ENCODE assay signal across 25 cellular contexts in genomic region chrX:153921070-153921469, GRCh38. TPM values are rescaled to one million over a fixed set of nuclear protein-coding genes. Genes with fewer than 3 reads are reported as not detected.
DNase-seq lines count a peak whose midpoint lies in the region; ATAC-seq and TF ChIP-seq lines count a peak whose summit lies in the region.
"Had no signal": no experiment of that assay in that cellular context is flagged by ENCODE, and none has a peak within 500 bp of the region (broad histone marks: within the 10 kb centered on the region; RNA-seq: fewer than 3 reads in every experiment).

No MANE protein-coding gene starts in this region.

- H3K27ac Mint-ChIP-seq in activated CD8-positive, alpha-beta T cell treated with anti-CD3 and anti-CD28 coated beads, Interleukin-2, amount 10 ng/mL, durations not matched to agents 7 days and 5 days: no peak overlapping the region
- H3K27ac Mint-ChIP-seq in activated CD8-positive, alpha-beta T cell treated with anti-CD3 and anti-CD28 coated beads for 36 hours: no peak overlapping the region
- peak overlapping the region; percentile 12 for H3K27ac Mint-ChIP-seq in stimulated activated effector memory CD8-positive, alpha-beta T cell treated with anti-CD3 and anti-CD28 coated beads, Interleukin-12 subunit alpha, Interleukin-12 subunit beta, amount 100 ng/mL, for 72 hours
- H3K27ac Mint-ChIP-seq in WTC11 (no peak overlapping the region), T-helper 17 cell (no peak overlapping the region)
- H3K27ac Mint-ChIP-seq: B cell; T-helper 2 cell treated with Interferon-gamma antibody and Interleukin-4, amounts not matched to agents 5 μg/mL and 100 μg/mL, for 36 hours had no signal

- CTCF ChIA-PET in activated CD8-positive, alpha-beta T cell treated with anti-CD3 and anti-CD28 coated beads, Interleukin-2, amount 10 ng/mL, durations not matched to agents 7 days and 5 days (lab: Charles Lee): interaction anchor here (10.6 kb wide), 1 partner anchor 28 kb away, joined by 228 read pairs; the partner anchor contains the start of gene RENBP
- CTCF ChIA-PET in activated CD8-positive, alpha-beta T cell treated with anti-CD3 and anti-CD28 coated beads for 36 hours (lab: Charles Lee): interaction anchor here (0.9 to 11.9 kb wide), 2 partner anchors 10 to 28 kb away, joined by 3 to 136 read pairs; partner anchors contain the start of gene RENBP
- CTCF ChIA-PET in WTC11 (lab: Charles Lee): interaction anchor here (1.6 kb wide), 1 partner anchor 34 kb away, joined by 4 read pairs; no protein-coding TSS in a partner anchor

- H3K9me3 Mint-ChIP-seq in activated CD8-positive, alpha-beta T cell treated with anti-CD3 and anti-CD28 coated beads, Interleukin-2, amount 10 ng/mL, durations not matched to agents 7 days and 5 days (ENCODE audit: insufficient read depth): no peaks in the 10 kb centered on the region
- H3K9me3 Mint-ChIP-seq in activated CD8-positive, alpha-beta T cell treated with anti-CD3 and anti-CD28 coated beads for 36 hours: no peaks in the 10 kb centered on the region
- H3K9me3 Mint-ChIP-seq in stimulated activated effector memory CD8-positive, alpha-beta T cell treated with anti-CD3 and anti-CD28 coated beads, Interleukin-12 subunit alpha, Interleukin-12 subunit beta, amount 100 ng/mL, for 72 hours: no peaks in the 10 kb centered on the region
- no peaks in the 10 kb centered on the region for H3K9me3 Mint-ChIP-seq in WTC11
- H3K9me3 Mint-ChIP-seq: natural killer cell; T-helper 2 cell treated with Interferon-gamma antibody and Interleukin-4, amounts not matched to agents 5 μg/mL and 100 μg/mL, for 36 hours had no signal

- H3K36me3 ChIP-seq in muscle layer of colon (ENCODE audit: insufficient read depth, low read length): no peaks in the 10 kb centered on the region
- H3K36me3 ChIP-seq: pancreas had no signal

- H3K27me3 ChIP-seq in muscle layer of colon (ENCODE audit: control insufficient read depth in 1 of 2, insufficient read depth in 2 of 2, low read length in 2 of 2): peaks cover 3 to 50% of the 10 kb centered on the region in 2 donors
- H3K27me3 ChIP-seq: pancreas had no signal

- POLR2A ChIA-PET in activated CD8-positive, alpha-beta T cell treated with anti-CD3 and anti-CD28 coated beads, Interleukin-2, amount 10 ng/mL, durations not matched to agents 7 days and 5 days (lab: Charles Lee): interaction anchor here (1.0 kb wide), 1 partner anchor 46 kb away, joined by 3 read pairs; no protein-coding TSS in a partner anchor
- POLR2A ChIA-PET in activated CD8-positive, alpha-beta T cell treated with anti-CD3 and anti-CD28 coated beads for 36 hours (lab: Charles Lee): interaction anchor here (0.9 kb wide), 1 partner anchor 13 kb away, joined by 3 read pairs; no protein-coding TSS in a partner anchor
- POLR2A ChIA-PET in WTC11 (lab: Charles Lee): no interaction called here

- no peak for TF ChIP-seq CTCF in activated CD8-positive, alpha-beta T cell treated with anti-CD3 and anti-CD28 coated beads for 36 hours (IDR thresholded peaks at IDR 0.05)
- no peak for TF ChIP-seq CTCF in WTC11 (IDR thresholded peaks at IDR 0.05)

- intact Hi-C loops in activated CD8-positive, alpha-beta T cell treated with anti-CD3 and anti-CD28 coated beads for 36 hours (cut with micrococcal nuclease): loop anchor here (10.0 kb wide), 1 partner anchor 156 kb away; the partner anchor contains the start of gene PLXNB3

- H3K27ac ChIP-seq in muscle layer of colon (ENCODE audit: low read depth, low read length): peak overlapping the region; percentile 35
- H3K27ac ChIP-seq: KMS-11, pancreas, VCaP had no signal

- H3K27me3 Mint-ChIP-seq in activated CD8-positive, alpha-beta T cell treated with anti-CD3 and anti-CD28 coated beads, Interleukin-2, amount 10 ng/mL, durations not matched to agents 7 days and 5 days (ENCODE audit: low read depth): no peaks in the 10 kb centered on the region
- H3K27me3 Mint-ChIP-seq in activated CD8-positive, alpha-beta T cell treated with anti-CD3 and anti-CD28 coated beads for 36 hours: no peaks in the 10 kb centered on the region
- H3K27me3 Mint-ChIP-seq in WTC11 (ENCODE audit: low read depth) (no peaks in the 10 kb centered on the region), T-helper 17 cell (no peaks in the 10 kb centered on the region)
- H3K27me3 Mint-ChIP-seq: B cell had no signal

- peaks cover 27% of the 10 kb centered on the region for H3K4me1 Mint-ChIP-seq in activated CD8-positive, alpha-beta T cell treated with anti-CD3 and anti-CD28 coated beads, Interleukin-2, amount 10 ng/mL, durations not matched to agents 7 days and 5 days (ENCODE audit: low read depth)
- peaks cover 15% of the 10 kb centered on the region for H3K4me1 Mint-ChIP-seq in activated CD8-positive, alpha-beta T cell treated with anti-CD3 and anti-CD28 coated beads for 36 hours (ENCODE audit: low read depth)
- peaks cover 43% of the 10 kb centered on the region for H3K4me1 Mint-ChIP-seq in stimulated activated effector memory CD8-positive, alpha-beta T cell treated with anti-CD3 and anti-CD28 coated beads, Interleukin-12 subunit alpha, Interleukin-12 subunit beta, amount 100 ng/mL, for 72 hours
- H3K4me1 Mint-ChIP-seq in WTC11 (peaks cover 23% of the 10 kb centered on the region), T-helper 17 cell (peaks cover 19% of the 10 kb centered on the region)

- peak overlapping the region; percentile 95 for H3K4me3 Mint-ChIP-seq in activated CD8-positive, alpha-beta T cell treated with anti-CD3 and anti-CD28 coated beads, Interleukin-2, amount 10 ng/mL, durations not matched to agents 7 days and 5 days
- H3K4me3 Mint-ChIP-seq in activated CD8-positive, alpha-beta T cell treated with anti-CD3 and anti-CD28 coated beads for 36 hours: no peak overlapping the region
- H3K4me3 Mint-ChIP-seq in stimulated activated effector memory CD8-positive, alpha-beta T cell treated with anti-CD3 and anti-CD28 coated beads, Interleukin-12 subunit alpha, Interleukin-12 subunit beta, amount 100 ng/mL, for 72 hours: no peak overlapping the region
- H3K4me3 Mint-ChIP-seq in WTC11 (no peak overlapping the region), T-helper 17 cell (no peak overlapping the region)
- H3K4me3 Mint-ChIP-seq: B cell, natural killer cell had no signal

- H3K36me3 Mint-ChIP-seq in activated CD8-positive, alpha-beta T cell treated with anti-CD3 and anti-CD28 coated beads, Interleukin-2, amount 10 ng/mL, durations not matched to agents 7 days and 5 days (ENCODE audit: low read depth): peaks cover 56% of the 10 kb centered on the region
- peaks cover 48% of the 10 kb centered on the region for H3K36me3 Mint-ChIP-seq in activated CD8-positive, alpha-beta T cell treated with anti-CD3 and anti-CD28 coated beads for 36 hours (ENCODE audit: low read depth)
- H3K36me3 Mint-ChIP-seq in stimulated activated effector memory CD8-positive, alpha-beta T cell treated with anti-CD3 and anti-CD28 coated beads, Interleukin-12 subunit alpha, Interleukin-12 subunit beta, amount 100 ng/mL, for 72 hours: peaks cover 45% of the 10 kb centered on the region
- H3K36me3 Mint-ChIP-seq in WTC11: peaks cover 17% of the 10 kb centered on the region
- no peaks in the 10 kb centered on the region for H3K36me3 Mint-ChIP-seq in T-helper 17 cell (ENCODE audit: low read depth)
- H3K36me3 Mint-ChIP-seq: natural killer cell had no signal

- no peak for DNase-seq in activated CD8-positive, alpha-beta T cell treated with anti-CD3 and anti-CD28 coated beads, Interleukin-2, amount 10 ng/mL, durations not matched to agents 7 days and 5 days
- no peak for DNase-seq in activated CD8-positive, alpha-beta T cell treated with anti-CD3 and anti-CD28 coated beads for 36 hours
- DNase-seq in M059J (ENCODE audit: low read depth) (peak; percentile 26), WTC11 (ENCODE audit: low spot score) (no peak), T-helper 17 cell (no peak), DMS53 treated with DMSO at 0.1 percent for 48 hours (lab: John Stamatoyannopoulos, UW; ENCODE audit: unreplicated experiment) (no peak)
- no peak for DNase-seq in stimulated activated effector memory CD8-positive, alpha-beta T cell treated with anti-CD3 and anti-CD28 coated beads, Interleukin-12 subunit alpha, Interleukin-12 subunit beta, amount 100 ng/mL, for 72 hours (ENCODE audit: low spot score in 2 of 2)
- DNase-seq: activated CD4-positive, alpha-beta T cell treated with anti-CD3 and anti-CD28 coated beads, Interleukin-2, amount 50 U/mL, for 4 hours; activated effector memory CD4-positive, alpha-beta T cell treated with Interleukin-2 at 50 U/mL for 16 hours; activated T-cell treated with anti-CD3 and anti-CD28 coated beads for 4 hours; Calu3; cerebellar nuclear complex; left colon; natural killer cell; NCI-H1048; NCI-H526; stimulated activated CD8-positive, alpha-beta memory T cell treated with anti-CD3 and anti-CD28 coated beads, Interleukin-4, amount 100 ng/mL, for 48 hours; trophoblast cell had no signal

- H3K9me3 ChIP-seq in muscle layer of colon (ENCODE audit: low read length) (no peaks in the 10 kb centered on the region), T-helper 17 cell (ENCODE audit: control insufficient read depth, low read length, poor library complexity, severe bottlenecking) (no peaks in the 10 kb centered on the region)
- H3K9me3 ChIP-seq: pancreas had no signal

- no peak for ATAC-seq in activated CD8-positive, alpha-beta T cell treated with anti-CD3 and anti-CD28 coated beads, Interleukin-2, amount 10 ng/mL, durations not matched to agents 7 days and 5 days
- ATAC-seq in activated CD8-positive, alpha-beta T cell treated with anti-CD3 and anti-CD28 coated beads for 36 hours: no peak
- no peak for ATAC-seq in stimulated activated effector memory CD8-positive, alpha-beta T cell treated with anti-CD3 and anti-CD28 coated beads, Interleukin-12 subunit alpha, Interleukin-12 subunit beta, amount 100 ng/mL, for 72 hours
- ATAC-seq in WTC11 (no peak), T-helper 17 cell (no peak)
- ATAC-seq: left colon, natural killer cell, pancreas had no signal

- peaks cover 13% of the 10 kb centered on the region for H3K4me1 ChIP-seq in muscle layer of colon (ENCODE audit: insufficient read depth, low read length)
- H3K4me1 ChIP-seq: pancreas had no signal

- H3K9ac ChIP-seq in muscle layer of colon (ENCODE audit: low read length): no peak overlapping the region
- H3K9ac ChIP-seq: KMS-11 had no signal

- no peak overlapping the region for H3K4me3 ChIP-seq in muscle layer of colon (ENCODE audit: low read depth in 1 of 2, low read length in 2 of 2)
- H3K4me3 ChIP-seq: pancreas had no signal

RNA-seq across cellular contexts. Expression of gene ARHGAP4, which starts 5.0 kb away (rescaled TPM):
- 100 to 1,000 TPM; 317 to 324 TPM for total RNA-seq in activated CD8-positive, alpha-beta T cell treated with anti-CD3 and anti-CD28 coated beads, Interleukin-2, amount 10 ng/mL, durations not matched to agents 7 days and 5 days
- total RNA-seq in activated CD8-positive, alpha-beta T cell treated with anti-CD3 and anti-CD28 coated beads for 36 hours: 100 to 1,000 TPM; 128 to 130 TPM
- total RNA-seq in M059J (2014; rRNA removed; shearing (Covaris generic)): 3.1 and 6.1 TPM in 2 replicates
- total RNA-seq in WTC11 (2021): 52.1 to 66.9 TPM (median 65.3 TPM) in 3 replicates
- total RNA-seq in T-helper 17 cell: 100 to 1,000 TPM; 374 to 404 TPM

RNA-seq across cellular contexts. Expression of gene NAA10, which starts 13.8 kb away (rescaled TPM):
- 100 to 1,000 TPM in 1 of 2 experiments, 10 to 100 TPM in 1; 98.9 to 106 TPM for total RNA-seq in activated CD8-positive, alpha-beta T cell treated with anti-CD3 and anti-CD28 coated beads, Interleukin-2, amount 10 ng/mL, durations not matched to agents 7 days and 5 days
- 100 to 1,000 TPM; 123 to 136 TPM for total RNA-seq in activated CD8-positive, alpha-beta T cell treated with anti-CD3 and anti-CD28 coated beads for 36 hours
- 285 and 384 TPM in 2 replicates for total RNA-seq in M059J (2014; rRNA removed; shearing (Covaris generic))
- total RNA-seq in WTC11 (2021) (97.1 to 107 TPM (median 101 TPM) in 3 replicates), T-helper 17 cell (10 to 100 TPM; 42.8 to 48.5 TPM)

RNA-seq across cellular contexts. Expression of gene AVPR2, which starts 16.6 kb away (rescaled TPM):
- total RNA-seq in activated CD8-positive, alpha-beta T cell treated with anti-CD3 and anti-CD28 coated beads, Interleukin-2, amount 10 ng/mL, durations not matched to agents 7 days and 5 days: not detected
- not detected for total RNA-seq in activated CD8-positive, alpha-beta T cell treated with anti-CD3 and anti-CD28 coated beads for 36 hours
- total RNA-seq in M059J (2014; rRNA removed; shearing (Covaris generic)): 1.9 and 2.7 TPM in 2 replicates
- 0.11 TPM in 1 of 3 replicates, not detected in the others for total RNA-seq in WTC11 (2021)
- total RNA-seq in T-helper 17 cell: not detected
- total RNA-seq: B cell, Calu3, HT1080, natural killer cell had no signal

RNA-seq across cellular contexts. Expression of gene RENBP, which starts 23.4 kb away (rescaled TPM):
- 10 to 100 TPM; 12.1 to 13.6 TPM for total RNA-seq in activated CD8-positive, alpha-beta T cell treated with anti-CD3 and anti-CD28 coated beads, Interleukin-2, amount 10 ng/mL, durations not matched to agents 7 days and 5 days
- total RNA-seq in activated CD8-positive, alpha-beta T cell treated with anti-CD3 and anti-CD28 coated beads for 36 hours: 10 to 100 TPM; 14.3 to 15.8 TPM
- total RNA-seq in M059J (2014; rRNA removed; shearing (Covaris generic)): not detected in 2 replicates
- total RNA-seq in WTC11 (2021): 14.0 to 18.6 TPM (median 16.2 TPM) in 3 replicates
- 10 to 100 TPM in 1 of 2 donors, 1 to 10 TPM in 1; 8.8 to 11.5 TPM for total RNA-seq in T-helper 17 cell

RNA-seq across cellular contexts. Expression of gene L1CAM, which starts 35.1 kb away (rescaled TPM):
- total RNA-seq in activated CD8-positive, alpha-beta T cell treated with anti-CD3 and anti-CD28 coated beads, Interleukin-2, amount 10 ng/mL, durations not matched to agents 7 days and 5 days: 1 to 10 TPM; 7.1 to 7.5 TPM
- 1 to 10 TPM; 2.1 to 2.2 TPM for total RNA-seq in activated CD8-positive, alpha-beta T cell treated with anti-CD3 and anti-CD28 coated beads for 36 hours
- 186 and 313 TPM in 2 replicates for total RNA-seq in M059J (2014; rRNA removed; shearing (Covaris generic))
- 40.2 to 55.2 TPM (median 49.4 TPM) in 3 replicates for total RNA-seq in WTC11 (2021)
- total RNA-seq in T-helper 17 cell: 1 to 10 TPM; 2.3 to 3.9 TPM
